In the genomic region with DNA sequence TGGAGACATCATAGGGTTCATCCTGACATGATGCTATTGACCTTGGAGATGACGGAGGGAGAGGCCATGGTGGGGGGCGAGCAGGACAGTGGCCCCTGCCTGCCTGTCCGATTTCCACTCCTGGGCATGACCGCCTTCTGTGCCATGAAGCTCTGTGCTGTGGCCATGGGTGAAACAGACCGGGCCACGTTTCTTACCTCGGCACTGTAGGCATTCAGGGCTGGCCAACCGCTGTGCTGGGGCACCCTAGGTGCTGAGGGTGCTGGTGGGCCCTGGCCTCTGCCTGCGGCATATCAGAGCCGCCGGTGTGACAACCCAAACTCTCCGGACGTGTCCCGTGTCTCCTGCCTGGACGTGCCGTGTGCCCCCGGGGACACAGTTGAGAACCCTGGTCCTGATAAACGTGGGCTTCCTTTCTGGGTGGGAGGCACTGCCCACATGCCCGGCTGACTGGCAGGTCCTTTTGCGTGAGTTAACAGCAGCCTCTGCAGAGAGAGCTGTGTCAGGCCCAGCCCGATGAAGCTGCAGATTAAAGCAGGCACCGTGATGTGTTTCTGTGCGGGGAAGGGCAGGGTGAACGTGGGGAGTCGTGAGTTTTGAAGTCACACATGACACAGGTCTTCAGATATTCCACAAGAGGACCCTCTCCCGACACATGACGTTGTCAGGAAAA, we compare ENCODE assay signal across 24 cellular contexts. TPM values are rescaled to one million over a fixed set of nuclear protein-coding genes. Genes with fewer than 3 reads are reported as not detected.
"Had no signal": no experiment of that assay in that cellular context is flagged by ENCODE, and none has a peak within 500 bp of the region (broad histone marks: within the 10 kb centered on the region; RNA-seq: fewer than 3 reads in every experiment).

No MANE protein-coding gene starts in this region.

- H3K36me3 ChIP-seq: adrenal gland, ascending aorta, cardiac muscle cell, tibial nerve, WERI-Rb-1 had no signal

- ATAC-seq: effector memory CD8-positive, alpha-beta T cell; esophagus mucosa; foreskin keratinocyte; naive thymus-derived CD8-positive, alpha-beta T cell had no signal

- H3K27me3 ChIP-seq: adrenal gland, ascending aorta, cardiac muscle cell, tibial nerve had no signal

- H3K4me3 ChIP-seq: adrenal gland, ascending aorta, cardiac muscle cell, tibial nerve had no signal

- H3K4me1 ChIP-seq: adrenal gland, ascending aorta, foreskin keratinocyte had no signal

- FAIRE-seq: islet of Langerhans, TTC549 had no signal

- DNase-seq: activated CD4-positive, alpha-beta memory T cell treated with anti-CD3 and anti-CD28 coated beads for 36 hours; activated CD4-positive, alpha-beta T cell treated with anti-CD3 and anti-CD28 coated beads, Interleukin-2, amount 10 ng/mL, durations not matched to agents 24 days and 14 days; activated CD4-positive, CD25-positive, alpha-beta regulatory T cell treated with anti-CD3 and anti-CD28 coated beads, Interleukin-2, amount 50 U/mL, for 72 hours; activated CD8-positive, alpha-beta memory T cell treated with anti-CD3 and anti-CD28 coated beads, Interleukin-2, amount 50 U/mL, for 4 hours; activated effector memory CD4-positive, alpha-beta T cell treated with anti-CD3 and anti-CD28 coated beads, Interleukin-2, amount 50 U/mL, for 16 hours; activated naive CD4-positive, alpha-beta T cell treated with anti-CD3 and anti-CD28 coated beads for 36 hours; activated naive CD8-positive, alpha-beta T cell treated with anti-CD3 and anti-CD28 coated beads for 36 hours; activated T-cell treated with anti-CD3 and anti-CD28 coated beads, Interleukin-2, amount 50 U/mL, for 1 hour; adrenal gland; cortex of kidney; effector memory CD8-positive, alpha-beta T cell; foreskin keratinocyte; naive thymus-derived CD8-positive, alpha-beta T cell; stimulated activated CD4-positive, alpha-beta T cell treated with anti-CD3 and anti-CD28 coated beads, Interleukin-2, amount 100 ng/mL, for 48 hours; stimulated activated naive CD4-positive, alpha-beta T cell treated with Interleukin-2 at 50 U/mL for 16 hours; SW 1271; T-helper 9 cell; WERI-Rb-1 had no signal

- H3K27ac ChIP-seq: adrenal gland, ascending aorta, cardiac muscle cell, foreskin keratinocyte, tibial nerve, WERI-Rb-1 had no signal

- H3K9me3 ChIP-seq: adrenal gland had no signal

RNA-seq across cellular contexts. Expression of gene TMEM255B, which starts 46.5 kb away (rescaled TPM):
- total RNA-seq: cardiac muscle cell had no signal
